Comparison of ENCODE assay signal across 1 cellular context in the genomic region with DNA sequence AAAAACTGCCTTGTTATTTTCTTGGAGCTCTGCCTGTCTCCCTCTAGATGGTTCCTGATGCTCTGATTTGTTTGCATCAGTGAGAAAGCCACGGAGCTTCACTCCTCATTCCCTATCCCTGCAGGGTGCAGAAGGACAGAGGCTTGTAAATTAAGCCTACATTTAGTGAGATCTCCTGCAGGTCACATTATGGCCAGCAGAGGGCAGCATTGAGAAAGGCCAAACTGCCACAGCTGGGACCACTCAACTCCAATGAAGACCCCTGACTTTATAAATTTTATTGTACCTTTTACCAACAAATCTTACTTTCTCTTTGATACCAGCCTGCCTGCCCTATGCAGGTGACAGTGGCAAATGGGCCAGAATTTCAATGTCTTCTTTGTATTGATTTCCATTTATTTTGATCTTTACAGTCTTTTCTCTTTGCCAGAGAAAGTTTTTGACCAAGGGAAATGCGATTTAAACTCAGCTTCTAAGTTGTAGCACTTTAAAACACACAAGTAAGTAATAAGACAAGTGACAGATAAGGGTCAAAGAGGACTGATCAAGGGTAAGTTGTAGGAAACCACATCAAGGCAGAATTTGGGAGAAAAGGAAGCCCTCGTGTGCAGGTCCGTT.
TF ChIP-seq lines count a peak whose summit lies in the region.

No MANE protein-coding gene starts in this region.

TF ChIP-seq in WTC11, 78 proteins besides CTCF, POLR2A, EP300 and RAD21 (continued from another document):
- TF ChIP-seq, protein P1, sequence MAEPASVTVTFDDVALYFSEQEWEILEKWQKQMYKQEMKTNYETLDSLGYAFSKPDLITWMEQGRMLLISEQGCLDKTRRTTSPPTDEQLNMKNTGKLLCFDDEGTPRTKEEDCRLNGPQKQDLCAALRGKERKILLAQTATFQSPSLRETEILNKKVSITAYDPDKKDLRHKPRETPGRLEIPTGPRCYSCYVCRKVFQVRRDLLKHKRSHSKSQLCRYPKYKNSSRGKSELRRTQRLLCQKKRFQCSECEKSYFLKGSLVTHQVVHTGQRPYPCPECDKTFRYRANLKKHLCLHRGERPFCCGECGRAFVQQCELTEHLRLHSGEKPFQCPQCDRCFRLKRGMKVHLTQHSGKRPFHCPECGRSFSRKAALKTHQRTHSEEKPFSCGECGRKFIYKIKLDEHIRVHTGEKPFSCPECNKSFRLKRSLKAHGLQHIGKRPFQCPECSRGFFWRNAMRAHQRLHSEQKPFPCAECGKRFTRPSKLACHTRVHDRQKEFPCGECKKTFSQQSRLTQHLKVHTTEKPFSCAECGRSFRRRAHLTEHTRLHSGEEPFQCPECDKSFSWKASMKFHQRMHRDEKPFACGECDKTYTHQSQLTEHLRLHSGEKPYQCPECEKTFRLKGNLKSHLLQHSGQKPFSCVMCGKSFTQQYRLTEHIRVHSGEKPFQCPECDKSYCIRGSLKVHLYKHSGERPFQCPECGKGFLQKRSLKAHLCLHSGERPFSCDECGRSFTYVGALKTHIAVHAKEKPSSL (CRISPR knock-in tag; conservative IDR thresholded peaks at IDR 0.05), result no peak
- no peak for TF ChIP-seq FOXJ3 (CRISPR knock-in tag; IDR thresholded peaks at IDR 0.05; ENCODE audit: borderline replicate concordance)
- TF ChIP-seq SP1 (CRISPR knock-in tag; conservative IDR thresholded peaks at IDR 0.05), result no peak
- no peak; the same call in 1 of the 2 replicates for TF ChIP-seq CREM (CRISPR knock-in tag; IDR thresholded peaks at IDR 0.05)
- TF ChIP-seq FOXP1 (CRISPR knock-in tag; IDR thresholded peaks at IDR 0.05; ENCODE audit: borderline replicate concordance), result no peak
- TF ChIP-seq RORB (CRISPR knock-in tag; IDR thresholded peaks at IDR 0.05), result no peak
